ENCODE assay signal across 10 cellular contexts in genomic region chr12:3315201-3315661, GRCh38.
A peak's percentile ranks its signal among the peaks of the same experiment; 100 is the strongest.
DNase-seq lines count a peak whose midpoint lies in the region; ATAC-seq and TF ChIP-seq lines count a peak whose summit lies in the region.
"Had no signal": no experiment of that assay in that cellular context is flagged by ENCODE, and none has a peak within 500 bp of the region (broad histone marks: within the 10 kb centered on the region; RNA-seq: fewer than 3 reads in every experiment).

No MANE protein-coding gene starts in this region.

- 2 to 7% (median 4%) methylated on average over 11 of the region's 11 CpGs for WGBS in psoas muscle, 3 donors

- no peak overlapping the region for H3K9ac ChIP-seq in fibroblast of lung (ENCODE audit: insufficient read depth, low read length)

- H3K4me2 ChIP-seq in fibroblast of lung (ENCODE audit: extremely low read depth, insufficient read depth, low read length): no peak overlapping the region

- H3K9me3 ChIP-seq in fibroblast of lung (ENCODE audit: control insufficient read depth, insufficient read depth, low read depth, low read length) (no peaks in the 10 kb centered on the region), psoas muscle (no peaks in the 10 kb centered on the region)
- H3K9me3 ChIP-seq: colonic mucosa had no signal

- ATAC-seq in psoas muscle (peak; percentile 53 to 69 (median 60)), HG03280 (IDR thresholded peaks at IDR 0.05; ENCODE audit: unreplicated experiment) (no peak)

- intact Hi-C loops in psoas muscle (cut with DNase I): no loop called here

- H3K27ac ChIP-seq in fibroblast of lung (ENCODE audit: insufficient read depth, low read length): no peak overlapping the region
- no peak overlapping the region for H3K27ac ChIP-seq in psoas muscle
- H3K27ac ChIP-seq: colonic mucosa had no signal

- no peaks in the 10 kb centered on the region for H3K79me2 ChIP-seq in fibroblast of lung (ENCODE audit: control insufficient read depth, insufficient read depth, low read length)

- H3K36me3 ChIP-seq in fibroblast of lung (ENCODE audit: control insufficient read depth, insufficient read depth, low read length): no peaks in the 10 kb centered on the region
- H3K36me3 ChIP-seq in psoas muscle (ENCODE audit: insufficient read depth in 1 of 2, low read depth in 1 of 2): no peaks in the 10 kb centered on the region
- H3K36me3 ChIP-seq: colonic mucosa had no signal

- H3K4me3 ChIP-seq in fibroblast of lung (replicated peaks in 1 of 4; ENCODE audit: control extremely low read depth in 1 of 4, insufficient read depth in 1 of 4, low read depth in 3 of 4, low read length in 4 of 4): no peak overlapping the region
- H3K4me3 ChIP-seq in psoas muscle: no peak overlapping the region
- H3K4me3 ChIP-seq: colonic mucosa had no signal

- H3K27me3 ChIP-seq in fibroblast of lung (ENCODE audit: control insufficient read depth, insufficient read depth, low read length) (peaks cover 10% of the 10 kb centered on the region), psoas muscle (ENCODE audit: insufficient read depth in 3 of 3, low read length in 2 of 3) (peaks cover 0 to 5% (median 3%) of the 10 kb centered on the region in 3 donors)
- H3K27me3 ChIP-seq: colonic mucosa had no signal

- DNase-seq in EL (peak; percentile 84), NCI-H510A treated with DMSO at 0.1 percent for 48 hours (lab: John Stamatoyannopoulos, UW) (peak; percentile 94), fibroblast of lung (ENCODE audit: low read depth in 2 of 2) (peak; percentile 78 to 86), psoas muscle (peak; percentile 64 to 78), UCSD-AML1 (lab: John Stamatoyannopoulos, UW; ENCODE audit: unreplicated experiment) (no peak), NCI-H446 treated with DMSO at 0.1 percent for 48 hours (lab: John Stamatoyannopoulos, UW) (no peak), NCI-H226 (no peak)
- DNase-seq: activated CD4-positive, alpha-beta T cell treated with anti-CD3 and anti-CD28 coated beads, Interleukin-2, amount 10 ng/mL, durations not matched to agents 24 days and 14 days; colonic mucosa had no signal

- TF ChIP-seq CTCF in fibroblast of lung (conservative IDR thresholded peaks at IDR 0.05 in 1 of 2, IDR thresholded peaks at IDR 0.05 in 1 of 2; ENCODE audit: low read depth in 1 of 2, low read length in 2 of 2) (no peak), psoas muscle (IDR thresholded peaks at IDR 0.05) (no peak)

- H2AFZ ChIP-seq in fibroblast of lung (ENCODE audit: low read length): no peak overlapping the region

- H4K20me1 ChIP-seq in fibroblast of lung (ENCODE audit: control insufficient read depth, extremely low read depth, insufficient read depth, low read length): no peaks in the 10 kb centered on the region

- H3K4me1 ChIP-seq in fibroblast of lung (ENCODE audit: control insufficient read depth, extremely low read depth, insufficient read depth, low read length): peaks cover 7% of the 10 kb centered on the region
- peaks cover 12% of the 10 kb centered on the region for H3K4me1 ChIP-seq in psoas muscle
- H3K4me1 ChIP-seq: colonic mucosa had no signal

Comparison
In these comparisons a context has a peak if more than half of its experiments do, and no peak if none do; other contexts are left out.
1. DNase-seq: peak in EL (single experiment), NCI-H510A treated with DMSO at 0.1 percent for 48 hours (single experiment), fibroblast of lung (2 of 2) and psoas muscle (2 of 2); none in UCSD-AML1 (single experiment), NCI-H446 treated with DMSO at 0.1 percent for 48 hours (single experiment) and NCI-H226 (single experiment).